In genomic region chr4:53702334-53703266, GRCh38 we compare ENCODE assay signal across 8 cellular contexts.
DNase-seq lines count a peak whose midpoint lies in the region; ATAC-seq lines count a peak whose summit lies in the region.

No MANE protein-coding gene starts in this region.

- H3K9ac ChIP-seq in NT2/D1 (ENCODE audit: insufficient read length, low read depth) = peak overlapping the region; percentile 64

- H3K4me1 ChIP-seq in NT2/D1 (ENCODE audit: insufficient read depth, insufficient read length) = no peaks in the 10 kb centered on the region

- no peaks in the 10 kb centered on the region for H3K36me3 ChIP-seq in NT2/D1 (ENCODE audit: insufficient read depth, insufficient read length, low read length)

- no peaks in the 10 kb centered on the region for H3K9me3 ChIP-seq in NT2/D1 (ENCODE audit: insufficient read depth, low read length)

- DNase-seq in GM03348 (ENCODE audit: low spot score) (peak; percentile 85), HPDE6-E6E7 (ENCODE audit: extremely low spot score) (peak; percentile 33), NT2/D1 (ENCODE audit: low read depth, low spot score) (no peak), cerebellar cortex (ENCODE audit: low spot score) (peak; percentile 9), left kidney (ENCODE audit: low read depth, low spot score) (peak; percentile 85)
- no peak for DNase-seq in stimulated activated naive CD8-positive, alpha-beta T cell treated with anti-CD3 and anti-CD28 coated beads, Interleukin-15, Interleukin-2, amounts not matched to agents 100 U/mL and 50 U/mL, for 24 hours
- no peak for DNase-seq in NK-92 treated with Interleukin-12 subunit alpha and Interleukin-12 subunit beta, amount 100 ng/mL, for 24 hours (lab: John Stamatoyannopoulos, UW)

- H3K4me3 ChIP-seq in NT2/D1 (ENCODE audit: insufficient read length, low read depth) = peak overlapping the region; percentile 15

- peak; percentile 83 for ATAC-seq in GM21447 (IDR thresholded peaks at IDR 0.05; ENCODE audit: unreplicated experiment)
- peak; percentile 49 for ATAC-seq in stimulated activated naive CD8-positive, alpha-beta T cell treated with anti-CD3 and anti-CD28 coated beads, Interleukin-15, Interleukin-2, amounts not matched to agents 100 U/mL and 50 U/mL, for 24 hours

- H3K27me3 ChIP-seq in NT2/D1 (ENCODE audit: insufficient read depth, insufficient read length) = no peaks in the 10 kb centered on the region

Comparison
In these comparisons a context has a peak if more than half of its experiments do, and no peak if none do; other contexts are left out.
1. DNase-seq: peak in GM03348 (single experiment), HPDE6-E6E7 (single experiment), cerebellar cortex (single experiment) and left kidney (single experiment); none in NT2/D1 (single experiment), stimulated activated naive CD8-positive, alpha-beta T cell treated with anti-CD3 and anti-CD28 coated beads, Interleukin-15, Interleukin-2, amounts not matched to agents 100 U/mL and 50 U/mL, for 24 hours (single experiment) and NK-92 treated with Interleukin-12 subunit alpha and Interleukin-12 subunit beta, amount 100 ng/mL, for 24 hours (single experiment).